8 cellular contexts compared by ENCODE assay signal in the genomic region with DNA sequence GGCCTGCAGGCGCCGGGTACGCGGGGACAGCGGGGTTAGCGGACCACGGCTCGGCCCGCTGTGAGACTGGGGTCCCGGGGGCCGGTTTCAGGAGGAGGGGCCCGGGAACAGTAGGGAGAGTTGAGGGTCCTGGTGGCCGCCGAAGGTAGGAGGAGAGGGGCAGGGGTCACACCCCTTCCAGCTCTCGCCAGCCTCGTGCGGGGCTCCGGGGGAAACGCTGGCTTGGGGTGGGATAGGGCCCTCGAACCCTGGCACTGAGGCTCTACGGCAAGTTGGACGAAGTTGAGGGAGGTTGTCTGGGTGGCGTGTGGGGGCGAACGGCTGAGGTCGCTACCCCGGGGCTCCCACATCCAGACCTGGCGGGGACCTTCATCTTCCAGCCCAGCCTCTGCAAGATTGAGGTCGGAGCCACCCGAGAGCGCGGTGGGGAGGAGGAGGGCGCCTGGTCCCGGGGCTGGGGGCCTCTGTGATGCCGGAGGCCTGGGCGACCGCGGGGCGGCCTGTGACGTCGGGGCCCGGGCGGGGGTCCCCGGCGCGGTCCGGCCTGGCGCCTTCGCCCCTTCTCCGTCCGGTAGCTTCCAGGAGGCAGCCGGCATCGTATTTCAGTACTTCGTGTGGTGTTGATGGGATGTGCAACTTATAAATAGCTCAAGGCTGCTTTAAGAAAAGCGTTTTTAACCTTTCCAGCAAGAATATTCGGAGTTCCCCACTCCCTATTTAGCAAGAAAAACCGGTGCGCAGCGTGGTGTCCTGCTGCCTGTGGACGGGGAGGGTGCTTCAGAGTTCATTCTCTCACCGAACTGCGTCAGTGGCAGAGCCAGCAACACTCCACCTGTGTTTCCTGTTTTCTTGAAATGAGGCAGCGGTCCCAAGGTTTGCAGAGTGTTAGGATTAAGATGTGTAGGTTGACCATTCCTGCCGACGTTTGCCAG. TPM values are rescaled to one million over a fixed set of nuclear protein-coding genes. Genes with fewer than 3 reads are reported as not detected.
DNase-seq lines count a peak whose midpoint lies in the region; ATAC-seq and TF ChIP-seq lines count a peak whose summit lies in the region.

No MANE protein-coding gene starts in this region.

- no peak for DNase-seq in GM12864 (ENCODE audit: low read depth)
- DNase-seq in WTC11 (ENCODE audit: low spot score), result peak; percentile 30
- peak; percentile 80 for DNase-seq in choroid plexus epithelial cell (ENCODE audit: low read depth)
- no peak for DNase-seq in lower lobe of right lung
- peak in 1 of 2 donors; percentile 68 for DNase-seq in stimulated activated effector memory CD8-positive, alpha-beta T cell treated with anti-CD3 and anti-CD28 coated beads, Interleukin-12 subunit alpha, Interleukin-12 subunit beta, amount 100 ng/mL, for 72 hours (ENCODE audit: low spot score in 2 of 2)
- DNase-seq in RPMI8226, result no peak

- peaks cover 15% of the 10 kb centered on the region for H3K4me1 Mint-ChIP-seq in WTC11
- peaks cover 21% of the 10 kb centered on the region for H3K4me1 Mint-ChIP-seq in stimulated activated effector memory CD8-positive, alpha-beta T cell treated with anti-CD3 and anti-CD28 coated beads, Interleukin-12 subunit alpha, Interleukin-12 subunit beta, amount 100 ng/mL, for 72 hours

- H3K36me3 Mint-ChIP-seq in WTC11, result no peaks in the 10 kb centered on the region
- no peaks in the 10 kb centered on the region for H3K36me3 Mint-ChIP-seq in stimulated activated effector memory CD8-positive, alpha-beta T cell treated with anti-CD3 and anti-CD28 coated beads, Interleukin-12 subunit alpha, Interleukin-12 subunit beta, amount 100 ng/mL, for 72 hours

- no peaks in the 10 kb centered on the region for H3K9me3 Mint-ChIP-seq in WTC11
- H3K9me3 Mint-ChIP-seq in stimulated activated effector memory CD8-positive, alpha-beta T cell treated with anti-CD3 and anti-CD28 coated beads, Interleukin-12 subunit alpha, Interleukin-12 subunit beta, amount 100 ng/mL, for 72 hours, result no peaks in the 10 kb centered on the region

- ATAC-seq in HG03342 (IDR thresholded peaks at IDR 0.05; ENCODE audit: unreplicated experiment) (peak; percentile 2), WTC11 (peak; percentile 3), lower lobe of right lung (peak; percentile 3 to 21), GM18505 (IDR thresholded peaks at IDR 0.05; ENCODE audit: unreplicated experiment) (no peak)
- ATAC-seq in stimulated activated effector memory CD8-positive, alpha-beta T cell treated with anti-CD3 and anti-CD28 coated beads, Interleukin-12 subunit alpha, Interleukin-12 subunit beta, amount 100 ng/mL, for 72 hours, result peak; percentile 2

- no peaks in the 10 kb centered on the region for H3K27me3 ChIP-seq in lower lobe of right lung (ENCODE audit: low read depth)

- H3K36me3 ChIP-seq in lower lobe of right lung, result no peaks in the 10 kb centered on the region

- CTCF ChIA-PET in WTC11 (lab: Charles Lee), result interaction anchor here (0.5 to 3.1 kb wide), 6 partner anchors 9 to 216 kb away, joined by 3 to 24 read pairs (median 8); no protein-coding TSS in a partner anchor

- POLR2A ChIA-PET in WTC11 (lab: Charles Lee), result interaction anchor here (1.6 to 1.8 kb wide), 2 partner anchors 11 to 12 kb away, joined by 5 to 6 read pairs; no protein-coding TSS in a partner anchor

- peaks cover 13% of the 10 kb centered on the region for H3K4me1 ChIP-seq in lower lobe of right lung

- peak overlapping the region; percentile 85 for H3K4me3 Mint-ChIP-seq in WTC11
- peak overlapping the region; percentile 83 for H3K4me3 Mint-ChIP-seq in stimulated activated effector memory CD8-positive, alpha-beta T cell treated with anti-CD3 and anti-CD28 coated beads, Interleukin-12 subunit alpha, Interleukin-12 subunit beta, amount 100 ng/mL, for 72 hours

- H3K27me3 Mint-ChIP-seq in WTC11 (ENCODE audit: low read depth), result peaks cover 39% of the 10 kb centered on the region

- TF ChIP-seq POLR2A in GM18505 (IDR thresholded peaks at IDR 0.05; ENCODE audit: borderline replicate concordance, extremely low read depth, insufficient read depth, insufficient read length), result no peak

- no peak for TF ChIP-seq CTCF in GM12864 (IDR thresholded peaks at IDR 0.05; ENCODE audit: low read depth, low read length, missing control alignments)
- no peak for TF ChIP-seq CTCF in WTC11 (IDR thresholded peaks at IDR 0.05)
- no peak for TF ChIP-seq CTCF in choroid plexus epithelial cell (conservative IDR thresholded peaks at IDR 0.05; ENCODE audit: low read depth, low read length)
- no peak for TF ChIP-seq CTCF in lower lobe of right lung (IDR thresholded peaks at IDR 0.05)

- H3K9me3 ChIP-seq in lower lobe of right lung, result no peaks in the 10 kb centered on the region

- H3K27ac ChIP-seq in lower lobe of right lung, result peak overlapping the region; percentile 68

- H3K4me3 ChIP-seq in GM12864 (ENCODE audit: low read depth, low read length), result peak overlapping the region; percentile 86
- H3K4me3 ChIP-seq in choroid plexus epithelial cell (ENCODE audit: low read depth, low read length), result peak overlapping the region; percentile 77
- H3K4me3 ChIP-seq in lower lobe of right lung, result peak overlapping the region; percentile 77

- H3K27ac Mint-ChIP-seq in WTC11, result no peak overlapping the region; the same call in 1 of the 2 replicates
- peak overlapping the region; percentile 69 for H3K27ac Mint-ChIP-seq in stimulated activated effector memory CD8-positive, alpha-beta T cell treated with anti-CD3 and anti-CD28 coated beads, Interleukin-12 subunit alpha, Interleukin-12 subunit beta, amount 100 ng/mL, for 72 hours

- intact Hi-C loops in lower lobe of right lung (cut with DNase I), result no loop called here

TF ChIP-seq in WTC11, 78 proteins besides CTCF, POLR2A, EP300 and RAD21 (continues in another document):
- TF ChIP-seq ZNF138 (CRISPR knock-in tag; conservative IDR thresholded peaks at IDR 0.05), result no peak
- TF ChIP-seq IRF2 (CRISPR knock-in tag; IDR thresholded peaks at IDR 0.05; ENCODE audit: borderline replicate concordance, low read depth), result no peak
- no peak for TF ChIP-seq TP53 (CRISPR knock-in tag; IDR thresholded peaks at IDR 0.05)
- TF ChIP-seq, protein P1, sequence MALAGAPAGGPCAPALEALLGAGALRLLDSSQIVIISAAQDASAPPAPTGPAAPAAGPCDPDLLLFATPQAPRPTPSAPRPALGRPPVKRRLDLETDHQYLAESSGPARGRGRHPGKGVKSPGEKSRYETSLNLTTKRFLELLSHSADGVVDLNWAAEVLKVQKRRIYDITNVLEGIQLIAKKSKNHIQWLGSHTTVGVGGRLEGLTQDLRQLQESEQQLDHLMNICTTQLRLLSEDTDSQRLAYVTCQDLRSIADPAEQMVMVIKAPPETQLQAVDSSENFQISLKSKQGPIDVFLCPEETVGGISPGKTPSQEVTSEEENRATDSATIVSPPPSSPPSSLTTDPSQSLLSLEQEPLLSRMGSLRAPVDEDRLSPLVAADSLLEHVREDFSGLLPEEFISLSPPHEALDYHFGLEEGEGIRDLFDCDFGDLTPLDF (CRISPR knock-in tag; IDR thresholded peaks at IDR 0.05), result no peak
- TF ChIP-seq, protein P2, sequence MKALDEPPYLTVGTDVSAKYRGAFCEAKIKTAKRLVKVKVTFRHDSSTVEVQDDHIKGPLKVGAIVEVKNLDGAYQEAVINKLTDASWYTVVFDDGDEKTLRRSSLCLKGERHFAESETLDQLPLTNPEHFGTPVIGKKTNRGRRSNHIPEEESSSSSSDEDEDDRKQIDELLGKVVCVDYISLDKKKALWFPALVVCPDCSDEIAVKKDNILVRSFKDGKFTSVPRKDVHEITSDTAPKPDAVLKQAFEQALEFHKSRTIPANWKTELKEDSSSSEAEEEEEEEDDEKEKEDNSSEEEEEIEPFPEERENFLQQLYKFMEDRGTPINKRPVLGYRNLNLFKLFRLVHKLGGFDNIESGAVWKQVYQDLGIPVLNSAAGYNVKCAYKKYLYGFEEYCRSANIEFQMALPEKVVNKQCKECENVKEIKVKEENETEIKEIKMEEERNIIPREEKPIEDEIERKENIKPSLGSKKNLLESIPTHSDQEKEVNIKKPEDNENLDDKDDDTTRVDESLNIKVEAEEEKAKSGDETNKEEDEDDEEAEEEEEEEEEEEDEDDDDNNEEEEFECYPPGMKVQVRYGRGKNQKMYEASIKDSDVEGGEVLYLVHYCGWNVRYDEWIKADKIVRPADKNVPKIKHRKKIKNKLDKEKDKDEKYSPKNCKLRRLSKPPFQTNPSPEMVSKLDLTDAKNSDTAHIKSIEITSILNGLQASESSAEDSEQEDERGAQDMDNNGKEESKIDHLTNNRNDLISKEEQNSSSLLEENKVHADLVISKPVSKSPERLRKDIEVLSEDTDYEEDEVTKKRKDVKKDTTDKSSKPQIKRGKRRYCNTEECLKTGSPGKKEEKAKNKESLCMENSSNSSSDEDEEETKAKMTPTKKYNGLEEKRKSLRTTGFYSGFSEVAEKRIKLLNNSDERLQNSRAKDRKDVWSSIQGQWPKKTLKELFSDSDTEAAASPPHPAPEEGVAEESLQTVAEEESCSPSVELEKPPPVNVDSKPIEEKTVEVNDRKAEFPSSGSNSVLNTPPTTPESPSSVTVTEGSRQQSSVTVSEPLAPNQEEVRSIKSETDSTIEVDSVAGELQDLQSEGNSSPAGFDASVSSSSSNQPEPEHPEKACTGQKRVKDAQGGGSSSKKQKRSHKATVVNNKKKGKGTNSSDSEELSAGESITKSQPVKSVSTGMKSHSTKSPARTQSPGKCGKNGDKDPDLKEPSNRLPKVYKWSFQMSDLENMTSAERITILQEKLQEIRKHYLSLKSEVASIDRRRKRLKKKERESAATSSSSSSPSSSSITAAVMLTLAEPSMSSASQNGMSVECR (CRISPR knock-in tag; IDR thresholded peaks at IDR 0.05; ENCODE audit: borderline replicate concordance), result 0 out of 2 replicates have a peak, but pooled peaks have one; percentile 35
- TF ChIP-seq, protein P3, sequence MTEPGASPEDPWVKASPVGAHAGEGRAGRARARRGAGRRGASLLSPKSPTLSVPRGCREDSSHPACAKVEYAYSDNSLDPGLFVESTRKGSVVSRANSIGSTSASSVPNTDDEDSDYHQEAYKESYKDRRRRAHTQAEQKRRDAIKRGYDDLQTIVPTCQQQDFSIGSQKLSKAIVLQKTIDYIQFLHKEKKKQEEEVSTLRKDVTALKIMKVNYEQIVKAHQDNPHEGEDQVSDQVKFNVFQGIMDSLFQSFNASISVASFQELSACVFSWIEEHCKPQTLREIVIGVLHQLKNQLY (CRISPR knock-in tag; IDR thresholded peaks at IDR 0.05), result no peak
- TF ChIP-seq, protein P4, sequence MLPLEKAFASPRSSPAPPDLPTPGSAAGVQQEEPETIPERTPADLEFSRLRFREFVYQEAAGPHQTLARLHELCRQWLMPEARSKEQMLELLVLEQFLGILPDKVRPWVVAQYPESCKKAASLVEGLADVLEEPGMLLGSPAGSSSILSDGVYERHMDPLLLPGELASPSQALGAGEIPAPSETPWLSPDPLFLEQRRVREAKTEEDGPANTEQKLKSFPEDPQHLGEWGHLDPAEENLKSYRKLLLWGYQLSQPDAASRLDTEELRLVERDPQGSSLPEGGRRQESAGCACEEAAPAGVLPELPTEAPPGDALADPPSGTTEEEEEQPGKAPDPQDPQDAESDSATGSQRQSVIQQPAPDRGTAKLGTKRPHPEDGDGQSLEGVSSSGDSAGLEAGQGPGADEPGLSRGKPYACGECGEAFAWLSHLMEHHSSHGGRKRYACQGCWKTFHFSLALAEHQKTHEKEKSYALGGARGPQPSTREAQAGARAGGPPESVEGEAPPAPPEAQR (CRISPR knock-in tag; IDR thresholded peaks at IDR 0.05), result no peak

RNA-seq across cellular contexts. Expression of a gene that starts 0.9 kb away (rescaled TPM):
- total RNA-seq in WTC11 (2021) (9.8 to 11.0 TPM (median 10.1 TPM) in 3 replicates), lower lobe of right lung (9.8 TPM)

RNA-seq across cellular contexts. Expression of a gene that starts 32.7 kb away (rescaled TPM):
- total RNA-seq in WTC11 (2021) (6.3 to 7.5 TPM (median 7.4 TPM) in 3 replicates), lower lobe of right lung (1.1 TPM)

Comparison
In these comparisons a context has a peak if more than half of its experiments do, and no peak if none do; other contexts are left out.
1. DNase-seq: peak in WTC11 (single experiment) and choroid plexus epithelial cell (single experiment); none in GM12864 (single experiment), lower lobe of right lung (single experiment) and RPMI8226 (single experiment).
2. Peak in every context shown above with its lines, with median percentiles within 50 percentile points of each other: H3K4me3 ChIP-seq.